ENCODE assay signal across 16 cellular contexts in the genomic region with DNA sequence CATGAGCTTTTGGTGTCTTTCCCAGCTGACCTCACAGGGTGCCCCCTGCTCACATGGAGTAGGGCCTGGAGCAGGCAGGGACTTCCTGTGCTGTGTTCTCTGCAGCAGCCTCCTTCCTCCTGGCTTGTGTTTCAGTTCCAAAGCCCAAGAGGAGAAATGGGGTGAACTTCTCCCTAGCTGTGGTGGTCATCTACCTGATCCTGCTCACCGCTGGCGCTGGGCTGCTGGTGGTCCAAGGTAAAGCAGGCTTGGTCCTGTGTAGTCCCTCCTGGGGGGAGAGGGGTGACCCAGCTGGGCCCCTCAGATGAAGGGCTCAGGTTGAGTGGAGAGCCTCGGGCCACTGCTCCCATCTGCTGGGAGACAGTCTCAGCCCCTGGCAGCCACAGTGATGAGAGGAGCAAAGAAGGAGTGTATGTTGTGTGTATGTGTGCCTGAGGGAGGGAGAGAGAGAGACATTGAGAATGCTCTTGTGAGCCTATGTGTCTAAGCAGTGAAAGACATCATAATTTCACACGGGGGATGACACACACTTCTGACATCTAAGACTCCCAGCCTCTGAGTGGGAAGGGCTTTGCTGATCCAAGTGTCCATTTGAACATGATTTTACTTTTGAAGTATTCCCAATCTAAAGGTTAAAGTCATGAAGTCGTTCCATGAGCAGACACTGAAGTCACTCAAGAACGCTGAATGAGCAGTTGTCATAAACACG. TPM values are rescaled to one million over a fixed set of nuclear protein-coding genes. Genes with fewer than 3 reads are reported as not detected.
DNase-seq lines count a peak whose midpoint lies in the region; ATAC-seq, FAIRE-seq and TF ChIP-seq lines count a peak whose summit lies in the region.
"Had no signal": no experiment of that assay in that cellular context is flagged by ENCODE, and none has a peak within 500 bp of the region (broad histone marks: within the 10 kb centered on the region; RNA-seq: fewer than 3 reads in every experiment).

No MANE protein-coding gene starts in this region.

- POLR2A ChIA-PET in H1 (lab: Charles Lee; ENCODE audit: partially characterized antibody) = no interaction called here

- H3K4me2 ChIP-seq in GM23248 (ENCODE audit: unreplicated experiment) (no peak overlapping the region), H1 (ENCODE audit: insufficient read depth in 1 of 2, low read depth in 2 of 2, low read length in 2 of 2) (no peak overlapping the region), hepatocyte (no peak overlapping the region)

- peak; percentile 55 for DNase-seq in GM23248
- no peak for DNase-seq in H1 (ENCODE audit: low read depth in 1 of 2, low spot score in 2 of 2)
- no peak for DNase-seq in left lobe of liver (ENCODE audit: low spot score)
- DNase-seq in type B pancreatic cell (ENCODE audit: extremely low spot score, unreplicated experiment) = peak; percentile 57
- no peak for DNase-seq in left cardiac atrium
- DNase-seq in NOMO-1 treated with dmso at 0.1 percent for 144 hours (lab: John Stamatoyannopoulos, UW; ENCODE audit: unreplicated experiment) = no peak
- DNase-seq in hepatocyte (ENCODE audit: low spot score) = no peak
- DNase-seq: AML-193, GF-D8, KBM-7, NCI-H1048, NCI-H446, NCI-H748 treated with DMSO at 0.1 percent for 48 hours had no signal

- no peak overlapping the region for H3K4me3 ChIP-seq in GM23248
- no peak overlapping the region for H3K4me3 ChIP-seq in H1 (ENCODE audit: extremely low read depth in 1 of 4, insufficient read depth in 2 of 4, low read depth in 3 of 4, low read length in 4 of 4)
- H3K4me3 ChIP-seq in hepatocyte = no peak overlapping the region
- H3K4me3 ChIP-seq: PC-9 had no signal

- H2AFZ ChIP-seq in GM23248 = no peak overlapping the region
- no peak overlapping the region for H2AFZ ChIP-seq in H1 (ENCODE audit: low read length)
- H2AFZ ChIP-seq in hepatocyte = no peak overlapping the region
- H2AFZ ChIP-seq: PC-9 had no signal

- in situ Hi-C loops in GM23248 (cut with MboI) = no loop called here

- TF ChIP-seq EP300 in H1 (IDR thresholded peaks at IDR 0.05; ENCODE audit: borderline replicate concordance in 1 of 2, low read depth in 2 of 2, low read length in 2 of 2) = no peak

- no peak overlapping the region for H2BK120ac ChIP-seq in H1 (replicated peaks; ENCODE audit: low read depth, low read length)

- TF ChIP-seq RAD21 in H1 (IDR thresholded peaks at IDR 0.05 in 1 of 2, conservative IDR thresholded peaks at IDR 0.05 in 1 of 2; ENCODE audit: low read depth in 2 of 2, low read length in 2 of 2) = no peak

- no peaks in the 10 kb centered on the region for H3K23me2 ChIP-seq in H1 (ENCODE audit: low read depth, low read length)

- no peaks in the 10 kb centered on the region for H3K9me3 Mint-ChIP-seq in type B pancreatic cell
- H3K9me3 Mint-ChIP-seq: CD8-positive, alpha-beta T cell had no signal

- H2BK15ac ChIP-seq in H1 (ENCODE audit: low read length) = no peak overlapping the region

- no peaks in the 10 kb centered on the region for H3K36me3 ChIP-seq in GM23248 (ENCODE audit: low read depth)
- no peaks in the 10 kb centered on the region for H3K36me3 ChIP-seq in H1 (ENCODE audit: control insufficient read depth in 2 of 4, insufficient read depth in 4 of 4, low read length in 3 of 4)
- H3K36me3 ChIP-seq in hepatocyte (replicated peaks; ENCODE audit: insufficient read depth, low read depth) = no peaks in the 10 kb centered on the region

- H3K9me2 ChIP-seq in GM23248 (ENCODE audit: insufficient read depth) (no peaks in the 10 kb centered on the region), hepatocyte (replicated peaks; ENCODE audit: insufficient read depth) (no peaks in the 10 kb centered on the region)

- no peak overlapping the region for H3K9ac ChIP-seq in GM23248
- no peak overlapping the region for H3K9ac ChIP-seq in H1 (replicated peaks in 1 of 4; ENCODE audit: extremely low read depth in 1 of 4, low read depth in 3 of 4, low read length in 3 of 4)

- H3K4me1 Mint-ChIP-seq in type B pancreatic cell (ENCODE audit: unreplicated experiment) = no peaks in the 10 kb centered on the region

- H4K20me1 ChIP-seq in GM23248 (ENCODE audit: insufficient read depth) (no peaks in the 10 kb centered on the region), H1 (replicated peaks in 1 of 2; ENCODE audit: control insufficient read depth in 1 of 2, insufficient read depth in 2 of 2, low read length in 2 of 2) (no peaks in the 10 kb centered on the region), hepatocyte (ENCODE audit: insufficient read depth, poor library complexity, severe bottlenecking) (no peaks in the 10 kb centered on the region)

- no peak overlapping the region for H4K5ac ChIP-seq in H1 (ENCODE audit: insufficient read length, low read depth, low read length)

- no peak for FAIRE-seq in H1 (lab: Jason Lieb, UNC)
- FAIRE-seq: H54 had no signal

- H2BK20ac ChIP-seq in H1 (ENCODE audit: low read length) = no peak overlapping the region

- H2BK5ac ChIP-seq in H1 (ENCODE audit: low read depth, low read length) = no peak overlapping the region

- H3K27ac ChIP-seq in GM23248 (no peak overlapping the region), H1 (ENCODE audit: low read depth, low read length) (no peak overlapping the region), hepatocyte (no peak overlapping the region)

- H3K9me3 ChIP-seq in GM23248 (ENCODE audit: low read depth) (no peaks in the 10 kb centered on the region), H1 (ENCODE audit: insufficient read depth in 2 of 2, low read depth in 1 of 2, low read length in 1 of 2) (no peaks in the 10 kb centered on the region), hepatocyte (ENCODE audit: low read depth) (no peaks in the 10 kb centered on the region)

- H2AK5ac ChIP-seq in H1 (ENCODE audit: low read depth, low read length) = no peak overlapping the region

- WGBS in GM23248 (ENCODE audit: low coverage in 1 of 2, low lambda C conversion rate in 2 of 2, missing lambda C conversion rate in 2 of 2), 2 experiments = 35 to 47% methylated on average over 7 of the region's 7 CpGs
- 84% methylated on average over 7 of the region's 7 CpGs; no CpG with 5 or more reads in 1 of the 2 experiments for WGBS in H1 (ENCODE audit: extremely low coverage in 1 of 2, insufficient coverage in 1 of 2, insufficient read length in 1 of 2, insufficient replicate concordance in 2 of 2, low coverage in 1 of 2, low lambda C conversion rate in 2 of 2, missing lambda C conversion rate in 1 of 2), 2 experiments
- WGBS in hepatocyte (ENCODE audit: low lambda C conversion rate, missing lambda C conversion rate) = 73% methylated on average over 7 of the region's 7 CpGs

- no peak overlapping the region for H3K56ac ChIP-seq in H1 (replicated peaks; ENCODE audit: insufficient read length, low read depth, low read length)

- H3K27me3 ChIP-seq in GM23248 (replicated peaks; ENCODE audit: insufficient read depth) = peaks cover 32% of the 10 kb centered on the region
- H3K27me3 ChIP-seq in H1 (replicated peaks in 1 of 4; ENCODE audit: control insufficient read depth in 3 of 4, extremely low read depth in 1 of 4, insufficient read depth in 3 of 4, low read length in 3 of 4) = peaks cover 0 to 5% (median 0%) of the 10 kb centered on the region in 4 experiments; a peak in 1 of 7 replicates
- H3K27me3 ChIP-seq in hepatocyte = no peaks in the 10 kb centered on the region

- H3K79me2 ChIP-seq in GM23248 (ENCODE audit: insufficient read depth) (no peaks in the 10 kb centered on the region), H1 (ENCODE audit: control insufficient read depth in 1 of 2, insufficient read depth in 2 of 2, low read length in 2 of 2) (no peaks in the 10 kb centered on the region), hepatocyte (no peaks in the 10 kb centered on the region)

- H3K18ac ChIP-seq in H1 (ENCODE audit: extremely low read depth, low read length) = no peak overlapping the region

- H3F3A ChIP-seq in GM23248 (ENCODE audit: insufficient read depth) = peaks cover 14% of the 10 kb centered on the region

- H3K4me1 ChIP-seq in GM23248 (ENCODE audit: insufficient read depth) (peaks cover 21% of the 10 kb centered on the region), H1 (replicated peaks in 1 of 4; ENCODE audit: control insufficient read depth in 3 of 4, insufficient read depth in 4 of 4, low read length in 3 of 4) (peaks cover 0 to 3% (median 0%) of the 10 kb centered on the region in 4 experiments; a peak in 3 of 7 replicates), hepatocyte (ENCODE audit: insufficient read depth) (no peaks in the 10 kb centered on the region)

- TF ChIP-seq CTCF in H1 (IDR thresholded peaks at IDR 0.05; ENCODE audit: control extremely low read depth in 1 of 3, insufficient read depth in 1 of 3, low read depth in 1 of 3, low read length in 3 of 3) (no peak), type B pancreatic cell (conservative IDR thresholded peaks at IDR 0.05) (no peak), hepatocyte (IDR thresholded peaks at IDR 0.05; ENCODE audit: poor library complexity) (no peak)

- 0 out of 2 replicates have a peak overlapping the region, but pooled peaks have one; percentile 14 for H2BK12ac ChIP-seq in H1 (ENCODE audit: low read depth, low read length)

- no peak overlapping the region for H3K14ac ChIP-seq in H1 (ENCODE audit: insufficient read length)

- no peaks in the 10 kb centered on the region for H3K79me1 ChIP-seq in H1 (ENCODE audit: low read depth, low read length)

- H3K27me3 Mint-ChIP-seq in type B pancreatic cell = peaks cover 13% of the 10 kb centered on the region

- peak overlapping the region; percentile 87 for H3K27ac Mint-ChIP-seq in type B pancreatic cell
- H3K27ac Mint-ChIP-seq: CD8-positive, alpha-beta T cell had no signal

- no peak overlapping the region for H4K91ac ChIP-seq in H1 (replicated peaks; ENCODE audit: insufficient read length, low read length)

- no peak overlapping the region for H3K4me3 Mint-ChIP-seq in type B pancreatic cell
- H3K4me3 Mint-ChIP-seq: CD8-positive, alpha-beta T cell had no signal

- no peaks in the 10 kb centered on the region for H3K36me3 Mint-ChIP-seq in type B pancreatic cell
- H3K36me3 Mint-ChIP-seq: CD8-positive, alpha-beta T cell had no signal

- H3K4ac ChIP-seq in H1 (replicated peaks; ENCODE audit: insufficient read length, low read depth, low read length) = no peak overlapping the region

- H4K8ac ChIP-seq in H1 (ENCODE audit: extremely low read depth, insufficient read depth, low read length) = no peak overlapping the region

- TF ChIP-seq POLR2A in H1 (IDR thresholded peaks at IDR 0.05; ENCODE audit: control extremely low read depth in 1 of 2, low read depth in 2 of 2, low read length in 2 of 2) = no peak

- CTCF ChIA-PET in H1 (lab: Charles Lee; ENCODE audit: partially characterized antibody) = interaction anchor here (1.1 to 2.4 kb wide), 2 partner anchors 85 to 87 kb away, joined by 3 to 6 read pairs; no protein-coding TSS in a partner anchor

- no peak overlapping the region for H3K23ac ChIP-seq in H1 (ENCODE audit: insufficient read length)

- ATAC-seq in left lobe of liver (peak; percentile 20), left cardiac atrium (no peak)
- ATAC-seq: CD8-positive, alpha-beta T cell had no signal

- intact Hi-C loops in left cardiac atrium (cut with DNase I) = no loop called here

RNA-seq across cellular contexts. Expression of a gene that starts 27.2 kb away (rescaled TPM):
- not detected in 2 replicates for total RNA-seq in GM23248 (2014; rRNA removed; shearing (Covaris generic))
- polyA plus RNA-seq in GM23248 (2016; fragmentation: Nextera tagmentation; extraction: Ambion mirVana) (not detected in 2 replicates), H1 (2011; rRNA removed) (not detected in 2 replicates), hepatocyte (0.62 TPM in 1 of 2 replicates, not detected in the other)
- not detected in 2 replicates for total RNA-seq in H1 (2021; fragmentation: NEBNext Ultra II Directional; extraction: Animal tissue kit (Norgen Biotek cat#: 25700))
- polyA plus RNA-seq in H1 (2011; cell fraction: cytosol; rRNA removed) = not detected
- not detected for polyA plus RNA-seq in H1 (2011; cell fraction: nucleus; rRNA removed)
- polyA plus RNA-seq in H1 (2012, experiment 1 of 2) = not detected in 4 replicates
- polyA plus RNA-seq in H1 (2012, experiment 2 of 2) = not detected
- polyA plus RNA-seq in H1 (2013, experiment 1 of 2) = not detected
- not detected for polyA plus RNA-seq in H1 (2013, experiment 2 of 2)
- polyA minus RNA-seq in H1 (2011; rRNA and poly(A)+ RNA removed) = not detected in 2 replicates
- polyA minus RNA-seq in H1 (2011; cell fraction: cytosol; rRNA and poly(A)+ RNA removed) = not detected
- polyA minus RNA-seq in H1 (2011; cell fraction: nucleus; rRNA and poly(A)+ RNA removed) = not detected
- total RNA-seq in left lobe of liver (38.8 TPM), type B pancreatic cell (ENCODE audit: low replicate concordance) (1.1 and 1.6 TPM in 2 replicates), left cardiac atrium (10 to 100 TPM; 34.5 to 97.0 TPM), hepatocyte (0.10 TPM in 1 of 2 replicates, not detected in the other)
- total RNA-seq: CD8-positive, alpha-beta T cell; PC-9 had no signal

Comparison
In these comparisons a context has a peak if more than half of its experiments do, and no peak if none do; other contexts are left out.
1. DNase-seq: peak in GM23248 (single experiment) and type B pancreatic cell (single experiment); none in H1 (0 of 2), left lobe of liver (single experiment), left cardiac atrium (single experiment), NOMO-1 treated with dmso at 0.1 percent for 144 hours (single experiment) and hepatocyte (single experiment).
2. RNA of a gene that starts 27.2 kb away (total RNA-seq): 34.5 to 97.0 TPM in left cardiac atrium and 38.8 TPM in left lobe of liver (single experiment); 1.1 to 1.6 TPM in type B pancreatic cell, 0.10 TPM in hepatocyte, not detected in H1 and not detected in GM23248; every median in the first group is over 10 times any median in the second.